Comparison of ENCODE assay signal across 19 cellular contexts in genomic region chr7:74009719-74010118, GRCh38. TPM values are rescaled to one million over a fixed set of nuclear protein-coding genes. Genes with fewer than 3 reads are reported as not detected.
"Had no signal": no experiment of that assay in that cellular context is flagged by ENCODE, and none has a peak within 500 bp of the region (broad histone marks: within the 10 kb centered on the region; RNA-seq: fewer than 3 reads in every experiment).

No MANE protein-coding gene starts in this region.

- H3K4me3 ChIP-seq: colonic mucosa, mucosa of descending colon had no signal

- H3K36me3 ChIP-seq: colonic mucosa had no signal

- H3K4me1 ChIP-seq: colonic mucosa had no signal

- DNase-seq: activated B cell treated with CpG ODN at 0.5 μM for 24 hours; activated CD4-positive, alpha-beta memory T cell treated with anti-CD3 and anti-CD28 coated beads for 36 hours; activated CD4-positive, alpha-beta T cell treated with anti-CD3 and anti-CD28 coated beads for 4 hours; activated naive CD8-positive, alpha-beta T cell treated with anti-CD3 and anti-CD28 coated beads for 36 hours; activated T-cell treated with anti-CD3 and anti-CD28 coated beads for 4 hours; amniotic stem cell; central memory CD4-positive, alpha-beta T cell; colonic mucosa; head of caudate nucleus; kidney glomerular epithelial cell; mesenchymal stem cell; mucosa of descending colon; naive thymus-derived CD8-positive, alpha-beta T cell; posterior cingulate gyrus; stimulated activated CD4-positive, alpha-beta T cell treated with anti-CD3 and anti-CD28 coated beads, Interleukin-4, amount 100 ng/mL, for 4 hours; T-helper 1 cell; T-helper 9 cell had no signal

- H3K9me3 ChIP-seq: colonic mucosa, mucosa of descending colon had no signal

- H3K27ac ChIP-seq: colonic mucosa had no signal

- H3K27me3 ChIP-seq: colonic mucosa had no signal

- ATAC-seq: mucosa of descending colon; naive thymus-derived CD8-positive, alpha-beta T cell; stimulated activated memory B cell treated with anti-CD40 and anti-IgM and Interleukin-4, amounts not matched to agents 10 μg/mL and 1 μg/mL and 100 μg/mL, for 72 hours had no signal

RNA-seq across cellular contexts. Expression of gene ELN, which starts 18.3 kb away (rescaled TPM):
- total RNA-seq: activated B cell treated with CpG ODN at 0.5 μM for 24 hours; activated CD4-positive, alpha-beta memory T cell treated with anti-CD3 and anti-CD28 coated beads for 36 hours; activated naive CD8-positive, alpha-beta T cell treated with anti-CD3 and anti-CD28 coated beads for 36 hours; activated T-helper 1 cell treated with anti-CD3 and anti-CD28 coated beads, Interleukin-12 subunit alpha, Interleukin-12 subunit beta, Interleukin-2, Interleukin-4 antibody, amounts not matched to agents 30 ng/mL and 10 ng/mL and 1 ng/mL, durations not matched to agents 14 hours and 24 hours and 36 hours; naive thymus-derived CD8-positive, alpha-beta T cell had no signal
- polyA plus RNA-seq: naive thymus-derived CD8-positive, alpha-beta T cell had no signal
